Comparison of ENCODE assay signal across 14 cellular contexts in genomic region chr2:62054029-62054791, GRCh38.
"Had no signal": no experiment of that assay in that cellular context is flagged by ENCODE, and none has a peak within 500 bp of the region (broad histone marks: within the 10 kb centered on the region; RNA-seq: fewer than 3 reads in every experiment).

No MANE protein-coding gene starts in this region.

- DNase-seq: activated CD4-positive, alpha-beta T cell treated with anti-CD3 and anti-CD28 coated beads, Interleukin-2, amount 50 U/mL, for 4 hours; activated CD4-positive, CD25-positive, alpha-beta regulatory T cell; activated effector memory CD4-positive, alpha-beta T cell treated with Interleukin-2 at 50 U/mL for 16 hours; activated T-cell treated with anti-CD3 and anti-CD28 coated beads, Interleukin-2, amount 50 U/mL, for 24 hours; foreskin fibroblast; heart left ventricle; mesenchymal stem cell; stimulated activated CD4-positive, alpha-beta T cell treated with anti-CD3 and anti-CD28 coated beads, Interleukin-2, amount 100 ng/mL, for 48 hours; stimulated activated naive CD4-positive, alpha-beta T cell treated with Interleukin-2 at 50 U/mL for 16 hours; upper lobe of left lung had no signal

- H3K9me3 ChIP-seq: esophagus muscularis mucosa, heart left ventricle, suprapubic skin, upper lobe of left lung had no signal

- H3K4me3 Mint-ChIP-seq: activated naive CD8-positive, alpha-beta T cell; activated T-cell treated with anti-CD3 and anti-CD28 coated beads, Interleukin-2, amount 50 U/mL, for 24 hours had no signal

- H3K9me3 Mint-ChIP-seq: activated T-cell treated with anti-CD3 and anti-CD28 coated beads, Interleukin-2, amount 50 U/mL, for 24 hours had no signal

- H3K27ac ChIP-seq: esophagus muscularis mucosa, suprapubic skin, upper lobe of left lung had no signal

- H3K36me3 ChIP-seq: esophagus muscularis mucosa, heart left ventricle, suprapubic skin, upper lobe of left lung had no signal

- H3K27me3 Mint-ChIP-seq: activated naive CD8-positive, alpha-beta T cell; activated T-cell treated with anti-CD3 and anti-CD28 coated beads, Interleukin-2, amount 50 U/mL, for 24 hours had no signal

- H3K27ac Mint-ChIP-seq: activated naive CD8-positive, alpha-beta T cell; activated T-cell treated with anti-CD3 and anti-CD28 coated beads, Interleukin-2, amount 50 U/mL, for 24 hours had no signal

- ATAC-seq: left lobe of liver had no signal
